16 cellular contexts compared by ENCODE assay signal in the genomic region with DNA sequence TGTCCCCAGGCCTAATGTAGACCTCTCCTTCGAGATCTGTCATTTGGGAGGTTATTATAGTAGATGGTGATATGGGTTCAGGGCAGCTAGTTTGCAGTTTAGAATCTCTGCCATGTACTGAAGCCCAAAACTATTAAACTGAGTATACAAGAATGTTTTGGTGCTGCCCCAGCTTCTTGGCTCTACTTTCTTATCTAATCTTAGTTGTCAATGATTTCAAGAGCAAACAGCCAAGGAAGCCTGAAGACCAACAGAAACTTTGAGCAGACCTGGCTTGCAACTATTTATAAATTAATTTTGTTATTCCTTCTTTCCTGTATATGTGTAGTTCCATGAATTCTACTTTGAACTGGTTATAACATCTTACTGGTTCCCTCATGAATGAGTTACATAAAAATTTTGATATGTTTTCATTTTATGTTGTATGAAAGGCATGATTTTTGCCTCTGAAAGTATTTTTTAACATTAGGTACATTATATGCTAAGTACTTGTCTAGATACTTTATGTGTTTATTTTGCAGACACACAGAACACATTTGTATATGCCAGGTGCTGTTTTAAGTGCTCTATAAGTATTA. TPM values are rescaled to one million over a fixed set of nuclear protein-coding genes. Genes with fewer than 3 reads are reported as not detected.
DNase-seq lines count a peak whose midpoint lies in the region; ATAC-seq and TF ChIP-seq lines count a peak whose summit lies in the region.
"Had no signal": no experiment of that assay in that cellular context is flagged by ENCODE, and none has a peak within 500 bp of the region (broad histone marks: within the 10 kb centered on the region; RNA-seq: fewer than 3 reads in every experiment).

No MANE protein-coding gene starts in this region.

- DNase-seq in Caco-2: no peak
- DNase-seq in OCI-M1 (lab: John Stamatoyannopoulos, UW): peak; percentile 31
- DNase-seq in esophagus squamous epithelium (lab: John Stamatoyannopoulos, UW): no peak
- no peak for DNase-seq in trophoblast cell
- no peak for DNase-seq in activated naive CD4-positive, alpha-beta T cell treated with Interleukin-2 at 50 U/mL for 16 hours
- no peak for DNase-seq in KG1 (lab: John Stamatoyannopoulos, UW)
- DNase-seq: CD8-positive, alpha-beta T cell; EL; MV-4-11; NCI-H1694 treated with DMSO at 0.1 percent for 48 hours; PC-9; SIG-M5 had no signal

- H2BK12ac ChIP-seq in trophoblast cell (ENCODE audit: low read length): peak overlapping the region; percentile 2

- H2BK5ac ChIP-seq in trophoblast cell (ENCODE audit: low read depth, low read length, poor library complexity): no peak overlapping the region

- H4K8ac ChIP-seq in trophoblast cell (ENCODE audit: low read depth, low read length): no peak overlapping the region

- H3K9ac ChIP-seq in trophoblast cell (ENCODE audit: low read length): no peak overlapping the region
- H3K9ac ChIP-seq: BLaER1, KMS-11 had no signal

- POLR2A ChIA-PET in Caco-2 (lab: Charles Lee): interaction anchor here (0.5 to 1.0 kb wide), 3 partner anchors 20 to 549 kb away, joined by 4 to 5 read pairs (median 4); no protein-coding TSS in a partner anchor

- H3K4me3 Mint-ChIP-seq in Caco-2 (ENCODE audit: unreplicated experiment): peak overlapping the region; percentile 39
- H3K4me3 Mint-ChIP-seq: CD8-positive, alpha-beta T cell had no signal

- H3K4ac ChIP-seq in trophoblast cell (ENCODE audit: low read depth, low read length): no peak overlapping the region

- H3K36me3 Mint-ChIP-seq in Caco-2 (ENCODE audit: insufficient read depth, unreplicated experiment): peaks cover 14% of the 10 kb centered on the region

- CTCF ChIA-PET in Caco-2 (lab: Charles Lee): interaction anchor here (0.8 to 1.0 kb wide), 2 partner anchors 60 to 461 kb away, joined by 3 read pairs; no protein-coding TSS in a partner anchor

- BruUV-seq in Caco-2 (replicated peaks; lab: Mats Ljungman, UMichigan): no TSS peak

- no peak overlapping the region for H3K14ac ChIP-seq in trophoblast cell (ENCODE audit: low read length)

- H3K36me3 ChIP-seq in Caco-2 (ENCODE audit: control insufficient read depth, insufficient read depth, low read length) (no peaks in the 10 kb centered on the region), esophagus squamous epithelium (no peaks in the 10 kb centered on the region), trophoblast cell (ENCODE audit: control insufficient read depth in 1 of 2, insufficient read depth in 2 of 2, low read length in 2 of 2) (no peaks in the 10 kb centered on the region)
- H3K36me3 ChIP-seq: BLaER1 had no signal

- no peak overlapping the region for H3K18ac ChIP-seq in trophoblast cell (ENCODE audit: low read length)

- H3K4me1 Mint-ChIP-seq in Caco-2 (ENCODE audit: low read depth, unreplicated experiment): peaks cover 46% of the 10 kb centered on the region

- TF ChIP-seq POLR2A in esophagus squamous epithelium (IDR thresholded peaks at IDR 0.05): no peak

- no peak overlapping the region for H2AK5ac ChIP-seq in trophoblast cell (ENCODE audit: low read length)

- no peak overlapping the region for H4K12ac ChIP-seq in trophoblast cell (ENCODE audit: low read depth, low read length)

- H3K27me3 ChIP-seq in Caco-2 (replicated peaks; ENCODE audit: control insufficient read depth, insufficient read depth, low read length) (no peaks in the 10 kb centered on the region), esophagus squamous epithelium (no peaks in the 10 kb centered on the region), trophoblast cell (ENCODE audit: insufficient read depth, low read length) (no peaks in the 10 kb centered on the region)

- H3K4me2 ChIP-seq in trophoblast cell (ENCODE audit: low read length): no peak overlapping the region
- H3K4me2 ChIP-seq: BLaER1, KMS-11, PC-9 had no signal

- H3K4me3 ChIP-seq in Caco-2 (ENCODE audit: low read depth, low read length) (no peak overlapping the region), esophagus squamous epithelium (no peak overlapping the region), trophoblast cell (ENCODE audit: low read depth, low read length) (no peak overlapping the region)
- H3K4me3 ChIP-seq: BLaER1, PC-9 had no signal

- H2AFZ ChIP-seq in trophoblast cell (ENCODE audit: insufficient read depth, low read length, poor library complexity): no peak overlapping the region
- H2AFZ ChIP-seq: PC-9 had no signal

- H3K9me3 ChIP-seq in Caco-2: no peaks in the 10 kb centered on the region
- no peaks in the 10 kb centered on the region for H3K9me3 ChIP-seq in esophagus squamous epithelium
- H3K9me3 ChIP-seq in trophoblast cell (ENCODE audit: insufficient read depth, low read depth, low read length): no peaks in the 10 kb centered on the region
- H3K9me3 ChIP-seq: BLaER1 had no signal

- H3K27ac ChIP-seq in esophagus squamous epithelium (peak overlapping the region in 3 of 4 donors; percentile 93 to 96 (median 96)), trophoblast cell (ENCODE audit: low read depth, low read length) (no peak overlapping the region)
- H3K27ac ChIP-seq: BLaER1, KMS-11, PC-9 had no signal

- H3K4me1 ChIP-seq in Caco-2 (peaks cover 81% of the 10 kb centered on the region), esophagus squamous epithelium (peaks cover 28 to 73% (median 41%) of the 10 kb centered on the region in 3 donors), trophoblast cell (ENCODE audit: control insufficient read depth in 1 of 2, insufficient read depth in 2 of 2, low read length in 2 of 2) (peaks cover 6 to 8% of the 10 kb centered on the region in 2 experiments)

- H3K9me3 Mint-ChIP-seq in Caco-2 (ENCODE audit: unreplicated experiment): no peaks in the 10 kb centered on the region
- H3K9me3 Mint-ChIP-seq: CD8-positive, alpha-beta T cell had no signal

- peaks cover 2% of the 10 kb centered on the region for H3K79me2 ChIP-seq in trophoblast cell (ENCODE audit: control insufficient read depth, insufficient read depth, low read length, poor library complexity)

- H3K79me1 ChIP-seq in trophoblast cell (ENCODE audit: low read length): peaks cover 19% of the 10 kb centered on the region

- H4K91ac ChIP-seq in trophoblast cell (ENCODE audit: low read depth, low read length): peak overlapping the region; percentile 58

- WGBS in esophagus squamous epithelium, 2 donors: 80 to 100% methylated on average over 1 of the region's 1 CpG
- WGBS in trophoblast cell (ENCODE audit: extremely low coverage, insufficient coverage, insufficient read length): no CpG with 5 or more reads among the region's 1 CpG

- no peak overlapping the region for H3K23ac ChIP-seq in trophoblast cell (ENCODE audit: low read length)

- peak overlapping the region; percentile 75 for H3K27ac Mint-ChIP-seq in Caco-2 (ENCODE audit: unreplicated experiment)
- H3K27ac Mint-ChIP-seq: CD8-positive, alpha-beta T cell had no signal

- H2BK120ac ChIP-seq in trophoblast cell (ENCODE audit: insufficient read depth, low read length, poor library complexity): no peak overlapping the region

- no peaks in the 10 kb centered on the region for H3K27me3 Mint-ChIP-seq in Caco-2 (ENCODE audit: insufficient read depth, unreplicated experiment)

- intact Hi-C loops in Caco-2 (cut with micrococcal nuclease; ENCODE audit: unreplicated experiment) (loop anchor here (2.0 kb wide), 1 partner anchor 23 kb away; no protein-coding TSS in a partner anchor), esophagus squamous epithelium (cut with DNase I) (no loop called here)

- ATAC-seq in GM21786 (IDR thresholded peaks at IDR 0.05; ENCODE audit: unreplicated experiment): no peak
- no peak for ATAC-seq in GM21576 (IDR thresholded peaks at IDR 0.05; ENCODE audit: unreplicated experiment)
- ATAC-seq: CD8-positive, alpha-beta T cell had no signal

- TF ChIP-seq CTCF in Caco-2 (IDR thresholded peaks at IDR 0.05; ENCODE audit: insufficient read depth in 1 of 2, low read depth in 1 of 2, low read length in 1 of 2, severe bottlenecking in 1 of 2, unreplicated experiment in 1 of 2) (no peak), esophagus squamous epithelium (IDR thresholded peaks at IDR 0.05) (no peak)

RNA-seq across cellular contexts. Expression of gene MGST2, which starts 2.0 kb away (rescaled TPM):
- total RNA-seq in Caco-2 (2022) (81.7 and 88.4 TPM in 2 replicates), esophagus squamous epithelium (100 to 1,000 TPM; 105 to 209 (median 158) TPM)
- polyA plus RNA-seq in trophoblast cell (2013): 53.9 and 57.1 TPM in 2 replicates
